8 cellular contexts compared by ENCODE assay signal in the genomic region with DNA sequence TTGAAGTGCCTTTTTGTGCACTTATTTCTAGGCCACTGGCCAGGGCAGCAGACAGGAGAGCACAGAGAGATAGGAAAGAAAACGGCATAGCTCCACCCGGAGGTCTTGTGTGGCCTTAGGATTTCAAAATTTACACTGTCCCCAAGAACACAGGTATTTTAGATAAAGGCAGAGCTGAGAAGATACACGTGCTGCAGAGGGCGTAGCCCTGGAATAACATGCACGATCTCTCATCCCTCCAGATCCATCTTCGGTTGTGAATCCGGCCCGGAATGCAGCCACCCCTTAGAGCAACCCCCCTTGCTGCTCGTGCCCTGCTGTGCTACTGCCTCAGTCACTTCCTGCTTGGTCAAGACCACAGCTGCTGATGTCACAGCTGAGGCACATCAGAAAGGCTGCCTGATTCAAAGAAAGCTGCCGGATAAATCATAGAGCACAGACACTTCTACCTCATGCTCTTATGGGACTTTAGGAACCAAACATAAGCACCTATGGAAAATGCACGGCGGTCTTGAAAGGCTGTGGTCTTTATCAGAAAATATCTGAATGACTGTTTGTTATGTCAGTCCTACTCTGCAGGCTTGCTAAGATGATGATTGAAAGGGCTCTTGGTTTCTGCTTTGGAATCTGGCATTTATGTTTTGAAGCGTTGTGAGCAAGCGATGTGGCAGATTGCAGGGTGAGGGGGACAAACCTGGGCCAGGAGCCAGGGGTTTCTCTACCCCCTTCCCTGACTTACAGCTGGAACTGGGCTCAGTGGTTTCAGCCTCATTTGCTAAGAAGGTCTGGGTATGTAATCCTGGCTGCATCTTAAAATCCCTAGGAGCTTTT.
A peak's percentile ranks its signal among the peaks of the same experiment; 100 is the strongest.
DNase-seq lines count a peak whose midpoint lies in the region; ATAC-seq and TF ChIP-seq lines count a peak whose summit lies in the region.

No MANE protein-coding gene starts in this region.

- H3K27ac ChIP-seq in PC-3 (ENCODE audit: low read length) (no peak overlapping the region), tibial nerve (peak overlapping the region in 1 of 4 donors; percentile 10)

- H3K36me3 ChIP-seq in PC-3 (ENCODE audit: low read depth, low read length) (0 out of 2 replicates have a peak, but pooled peaks cover 2% of the 10 kb centered on the region), tibial nerve (peaks cover 0 to 43% (median 0%) of the 10 kb centered on the region in 3 donors)

- no peaks in the 10 kb centered on the region for H3F3A ChIP-seq in PC-3 (ENCODE audit: low read length, unreplicated experiment)

- no peak overlapping the region for H3K4me3 ChIP-seq in PC-3 (ENCODE audit: low read length)
- H3K4me3 ChIP-seq in epithelial cell of proximal tubule (ENCODE audit: low read depth, low read length), result no peak overlapping the region
- H3K4me3 ChIP-seq in tibial nerve, result no peak overlapping the region

- peak in 2 of 3 donors; percentile 24 to 34 for DNase-seq in stimulated activated CD4-positive, alpha-beta T cell treated with anti-CD3 and anti-CD28 coated beads, Interleukin-12 subunit alpha, Interleukin-12 subunit beta, amount 100 ng/mL, for 48 hours (ENCODE audit: low read depth in 2 of 3, low spot score in 1 of 3)
- no peak for DNase-seq in stimulated activated CD4-positive, alpha-beta T cell treated with anti-CD3 and anti-CD28 coated beads, Interleukin-4, amount 100 ng/mL, for 1 hour
- DNase-seq in PC-3 (no peak), epithelial cell of proximal tubule (ENCODE audit: low read depth) (no peak), osteocyte (ENCODE audit: extremely low spot score, unreplicated experiment) (peak; percentile 40), NCI-H748 treated with DMSO at 0.1 percent for 48 hours (lab: John Stamatoyannopoulos, UW) (no peak), tibial nerve (ENCODE audit: low spot score in 2 of 2) (no peak)

- no peaks in the 10 kb centered on the region for H3K27me3 Mint-ChIP-seq in osteocyte (ENCODE audit: unreplicated experiment)

- no peak for TF ChIP-seq CTCF in PC-3 (conservative IDR thresholded peaks at IDR 0.05; ENCODE audit: low read depth, low read length)
- TF ChIP-seq CTCF in epithelial cell of proximal tubule (conservative IDR thresholded peaks at IDR 0.05; ENCODE audit: low read depth, low read length), result peak; percentile 17
- peak; percentile 12 for TF ChIP-seq CTCF in osteocyte (IDR thresholded peaks at IDR 0.05)
- no peak for TF ChIP-seq CTCF in tibial nerve (IDR thresholded peaks at IDR 0.05)

- no peaks in the 10 kb centered on the region for H3K9me2 ChIP-seq in PC-3 (replicated peaks; ENCODE audit: low read length)

- no peaks in the 10 kb centered on the region for H4K20me1 ChIP-seq in PC-3 (ENCODE audit: low read length)

- H3K36me3 Mint-ChIP-seq in osteocyte (ENCODE audit: unreplicated experiment), result peaks cover 58% of the 10 kb centered on the region

- TF ChIP-seq POLR2A in tibial nerve (IDR thresholded peaks at IDR 0.05), result no peak

- H3K9me3 Mint-ChIP-seq in osteocyte (ENCODE audit: unreplicated experiment), result no peaks in the 10 kb centered on the region

- BruUV-seq in PC-3 (replicated peaks; lab: Mats Ljungman, UMichigan), result no TSS peak

- no peaks in the 10 kb centered on the region for H3K9me3 ChIP-seq in PC-3 (ENCODE audit: low read length)
- H3K9me3 ChIP-seq in tibial nerve, result no peaks in the 10 kb centered on the region

- peaks cover 20% of the 10 kb centered on the region for H3K4me1 Mint-ChIP-seq in osteocyte (ENCODE audit: unreplicated experiment)

- POLR2A ChIA-PET in PC-3 (lab: Charles Lee; ENCODE audit: unreplicated experiment), result interaction anchor here (0.7 kb wide), 1 partner anchor 251 kb away, joined by 4 read pairs; no protein-coding TSS in a partner anchor

- H3K4me2 ChIP-seq in PC-3 (ENCODE audit: low read length), result no peak overlapping the region

- H3K4me1 ChIP-seq in PC-3 (ENCODE audit: insufficient read depth, low read length) (no peaks in the 10 kb centered on the region), tibial nerve (peaks cover 0 to 48% (median 12%) of the 10 kb centered on the region in 4 donors)

- H3K27me3 ChIP-seq in PC-3 (ENCODE audit: low read length), result no peaks in the 10 kb centered on the region
- no peaks in the 10 kb centered on the region for H3K27me3 ChIP-seq in tibial nerve

- H3K4me3 Mint-ChIP-seq in osteocyte (ENCODE audit: unreplicated experiment), result no peak overlapping the region

- peak overlapping the region; percentile 88 for H3K27ac Mint-ChIP-seq in osteocyte (ENCODE audit: unreplicated experiment)

- no peak for TF ChIP-seq EP300 in tibial nerve (IDR thresholded peaks at IDR 0.05)

- peak; percentile 53; the same call in 1 of the 2 replicates for ATAC-seq in PC-3
- ATAC-seq in GM19467 (IDR thresholded peaks at IDR 0.05; ENCODE audit: unreplicated experiment), result no peak

- WGBS in tibial nerve, 2 donors, result 25 to 34% methylated on average over 13 to 14 of the region's 14 CpGs

- H2AFZ ChIP-seq in PC-3 (ENCODE audit: low read length), result no peak overlapping the region

- intact Hi-C loops in PC-3 (cut with micrococcal nuclease), result no loop called here

- CTCF ChIA-PET in PC-3 (lab: Charles Lee), result no interaction called here

- H3K79me2 ChIP-seq in PC-3 (ENCODE audit: low read length), result no peaks in the 10 kb centered on the region

- H3K9ac ChIP-seq in PC-3 (ENCODE audit: low read length), result no peak overlapping the region

Comparison
In these comparisons a context has a peak if more than half of its experiments do, and no peak if none do; other contexts are left out.
1. DNase-seq: peak in stimulated activated CD4-positive, alpha-beta T cell treated with anti-CD3 and anti-CD28 coated beads, Interleukin-12 subunit alpha, Interleukin-12 subunit beta, amount 100 ng/mL, for 48 hours (2 of 3) and osteocyte (single experiment); none in stimulated activated CD4-positive, alpha-beta T cell treated with anti-CD3 and anti-CD28 coated beads, Interleukin-4, amount 100 ng/mL, for 1 hour (single experiment), PC-3 (single experiment), epithelial cell of proximal tubule (single experiment), NCI-H748 treated with DMSO at 0.1 percent for 48 hours (single experiment) and tibial nerve (0 of 2).
2. CTCF ChIP-seq: peak in epithelial cell of proximal tubule (single experiment) and osteocyte (single experiment); none in PC-3 (single experiment) and tibial nerve (0 of 5).